In the genomic region with DNA sequence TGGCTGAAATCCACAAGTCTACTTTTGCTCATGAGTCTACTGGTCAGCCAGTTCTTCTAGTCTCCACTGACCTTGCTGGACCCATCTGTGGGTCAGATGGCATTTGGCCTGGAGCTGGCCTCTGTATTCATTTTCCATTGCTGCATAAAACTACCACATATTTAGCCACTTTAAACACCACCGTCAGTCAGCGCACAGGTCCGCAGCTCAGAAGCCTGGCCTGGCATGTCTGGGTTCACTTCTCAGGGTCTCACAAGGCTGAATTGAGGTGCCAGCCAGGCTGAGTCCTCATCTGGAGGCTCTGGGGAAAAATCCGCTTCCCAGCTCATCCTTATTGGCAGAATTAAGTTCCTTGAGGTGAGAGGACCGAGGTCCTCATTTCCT, we compare ENCODE assay signal across 25 cellular contexts. TPM values are rescaled to one million over a fixed set of nuclear protein-coding genes. Genes with fewer than 3 reads are reported as not detected.
"Had no signal": no experiment of that assay in that cellular context is flagged by ENCODE, and none has a peak within 500 bp of the region (broad histone marks: within the 10 kb centered on the region; RNA-seq: fewer than 3 reads in every experiment).

No MANE protein-coding gene starts in this region.

- H3K27ac Mint-ChIP-seq: activated naive CD4-positive, alpha-beta T cell treated with anti-CD3 and anti-CD28 coated beads for 36 hours; memory B cell; T-cell had no signal

- H3K9me3 Mint-ChIP-seq: activated naive CD4-positive, alpha-beta T cell treated with anti-CD3 and anti-CD28 coated beads for 36 hours; activated T-cell treated with anti-CD3 and anti-CD28 coated beads, Interleukin-2, amount 50 U/mL, for 4 hours; T-cell had no signal

- DNase-seq: activated CD4-positive, alpha-beta T cell treated with anti-CD3 and anti-CD28 coated beads, Interleukin-2, amount 50 U/mL, for 4 hours; activated naive CD4-positive, alpha-beta T cell treated with anti-CD3 and anti-CD28 coated beads for 36 hours; activated T-cell treated with anti-CD3 and anti-CD28 coated beads, Interleukin-2, amount 50 U/mL, for 4 hours; effector CD4-positive, alpha-beta T cell; naive B cell; stimulated activated CD4-positive, alpha-beta T cell treated with anti-CD3 and anti-CD28 coated beads, Interleukin-4, amount 100 ng/mL, for 1 hour; T1000; testis had no signal

- H3K27me3 ChIP-seq: adrenal gland, breast epithelium, gastroesophageal sphincter, left lung, testis, upper lobe of left lung had no signal

- ATAC-seq: activated CD4-positive, CD25-positive, alpha-beta regulatory T cell treated with anti-CD3 and anti-CD28 coated beads, Interleukin-2, amount 50 U/mL, for 24 hours; activated T-cell treated with anti-CD3 and anti-CD28 coated beads, Interleukin-2, amount 50 U/mL, for 4 hours; gastroesophageal sphincter; heart left ventricle; left lung; mucosa of descending colon; SK-N-SH treated with all-trans-retinoic acid at 6 μM for 48 hours; T-cell had no signal

- H3K4me1 ChIP-seq: adrenal gland, breast epithelium, esophagus muscularis mucosa, gastroesophageal sphincter, heart left ventricle, left lung, testis, upper lobe of left lung had no signal

- H3K4me1 Mint-ChIP-seq: naive B cell had no signal

- H3K27me3 Mint-ChIP-seq: T-cell had no signal

- H3K9me3 ChIP-seq: adrenal gland, breast epithelium, esophagus muscularis mucosa, gastroesophageal sphincter, heart left ventricle, left lung, mucosa of descending colon, testis, upper lobe of left lung had no signal

- H3K4me3 ChIP-seq: adrenal gland, breast epithelium, esophagus muscularis mucosa, gastroesophageal sphincter, heart left ventricle, left lung, mucosa of descending colon, skin epidermis, testis, upper lobe of left lung had no signal

- H3K27ac ChIP-seq: adrenal gland, breast epithelium, esophagus muscularis mucosa, gastroesophageal sphincter, heart left ventricle, left lung, skin epidermis, testis, upper lobe of left lung had no signal

- H3K36me3 ChIP-seq: adrenal gland, breast epithelium, esophagus muscularis mucosa, gastroesophageal sphincter, heart left ventricle, left lung, upper lobe of left lung had no signal

- H3K4me3 Mint-ChIP-seq: activated naive CD4-positive, alpha-beta T cell treated with anti-CD3 and anti-CD28 coated beads for 36 hours; activated T-cell treated with anti-CD3 and anti-CD28 coated beads, Interleukin-2, amount 50 U/mL, for 4 hours; memory B cell had no signal

- H3K36me3 Mint-ChIP-seq: T-cell had no signal

- FAIRE-seq: astrocyte, endothelial cell of umbilical vein had no signal

RNA-seq across cellular contexts. Expression of gene BARX1, which starts 54.7 kb away (rescaled TPM):
- total RNA-seq: activated T-cell treated with anti-CD3 and anti-CD28 coated beads, Interleukin-2, amount 50 U/mL, for 4 hours; adrenal gland; cerebellum; endothelial cell of umbilical vein; heart left ventricle; kidney epithelial cell; left lung; T-cell; upper lobe of left lung had no signal
- polyA plus RNA-seq: endothelial cell of umbilical vein, heart left ventricle had no signal
